20 cellular contexts compared by ENCODE assay signal in genomic region chr2:169871994-169872393, GRCh38.
"Had no signal": no experiment of that assay in that cellular context is flagged by ENCODE, and none has a peak within 500 bp of the region (broad histone marks: within the 10 kb centered on the region; RNA-seq: fewer than 3 reads in every experiment).

No MANE protein-coding gene starts in this region.

- H3K4me1 ChIP-seq: SJSA1 had no signal

- H3K27me3 ChIP-seq: MG63, SJSA1 had no signal

- DNase-seq: KBM-7, MG63, NCI-H1092, NCI-H1105 treated with DMSO at 0.1 percent for 48 hours, NCI-H1417 treated with DMSO at 0.1 percent for 48 hours, NCI-H187, NCI-H2029, NCI-H2081 treated with DMSO at 0.1 percent for 48 hours, NCI-H2171, NCI-H226, NCI-H446, NCI-H510A, NCI-H524 treated with DMSO at 0.1 percent for 48 hours, NCI-H69, NCI-H774, Right ventricle myocardium superior, RPMI8226, SIG-M5 had no signal

- H3K9me3 ChIP-seq: MG63, SJSA1 had no signal

- H3K4me3 ChIP-seq: MG63, SJSA1, SK-N-MC had no signal

- H3K27ac ChIP-seq: SJSA1, SK-N-MC had no signal
